In genomic region chr2:177651833-177652232, GRCh38 we compare ENCODE assay signal across 24 cellular contexts.
DNase-seq lines count a peak whose midpoint lies in the region; ATAC-seq, FAIRE-seq and TF ChIP-seq lines count a peak whose summit lies in the region.
"Had no signal": no experiment of that assay in that cellular context is flagged by ENCODE, and none has a peak within 500 bp of the region (broad histone marks: within the 10 kb centered on the region; RNA-seq: fewer than 3 reads in every experiment).

No MANE protein-coding gene starts in this region.

- H3K23ac ChIP-seq in mesendoderm (ENCODE audit: low read length) = no peak overlapping the region

- H3K4me1 ChIP-seq in liver (ENCODE audit: control insufficient read depth in 4 of 4, insufficient read depth in 4 of 4, low read length in 3 of 4) (no peaks in the 10 kb centered on the region), HepG2 (ENCODE audit: insufficient read depth, low read length) (no peaks in the 10 kb centered on the region), mesendoderm (ENCODE audit: control insufficient read depth, low read depth, low read length) (peaks cover 3% of the 10 kb centered on the region)
- no peaks in the 10 kb centered on the region for H3K4me1 ChIP-seq in naive thymus-derived CD4-positive, alpha-beta T cell (ENCODE audit: control insufficient read depth in 2 of 2, insufficient read depth in 2 of 2, low read length in 2 of 2)
- H3K4me1 ChIP-seq: A549, ascending aorta, esophagus squamous epithelium, gastrocnemius medialis, SJSA1 had no signal

- DNase-seq in HepG2 (ENCODE audit: low spot score) (no peak), dermis blood vessel endothelial cell (peak; percentile 9), mesendoderm (peak; percentile 87), type B pancreatic cell (ENCODE audit: extremely low spot score, unreplicated experiment) (no peak), sciatic nerve (ENCODE audit: low spot score) (no peak)
- no peak for DNase-seq in naive thymus-derived CD4-positive, alpha-beta T cell
- DNase-seq: activated CD4-positive, alpha-beta T cell treated with anti-CD3 and anti-CD28 coated beads, Interleukin-2, amount 50 U/mL, for 1 hour; effector CD4-positive, alpha-beta T cell; esophagus squamous epithelium; gastrocnemius medialis; HCEC 1CT; KBM-7; NCI-H187 treated with DMSO at 0.1 percent for 48 hours; NCI-H510A; substantia nigra had no signal

- H3K4me3 Mint-ChIP-seq in type B pancreatic cell = peak overlapping the region; percentile 8
- H3K4me3 Mint-ChIP-seq in naive thymus-derived CD4-positive, alpha-beta T cell = no peak overlapping the region
- H3K4me3 Mint-ChIP-seq: activated T-helper 1 cell treated with anti-CD3 and anti-CD28 coated beads, Interleukin-12 subunit alpha, Interleukin-12 subunit beta, Interleukin-2, Interleukin-4 antibody, amounts not matched to agents 30 ng/mL and 10 ng/mL and 1 ng/mL, durations not matched to agents 14 hours and 24 hours and 36 hours; T-helper 1 cell treated with Interleukin-12 subunit alpha and Interleukin-12 subunit beta and Interleukin-4 antibody, amounts not matched to agents 30 μg/mL and 1 μg/mL, for 36 hours had no signal

- H3K79me1 ChIP-seq in mesendoderm (ENCODE audit: low read length) = no peaks in the 10 kb centered on the region

- H3K79me2 ChIP-seq in HepG2 (ENCODE audit: insufficient read depth, low read length) = no peaks in the 10 kb centered on the region
- H3K79me2 ChIP-seq in mesendoderm (ENCODE audit: control insufficient read depth, insufficient read depth, low read length) = no peaks in the 10 kb centered on the region

- no peaks in the 10 kb centered on the region for H3K36me3 ChIP-seq in liver (ENCODE audit: control insufficient read depth in 4 of 4, insufficient read depth in 3 of 4, low read depth in 1 of 4, low read length in 3 of 4)
- H3K36me3 ChIP-seq in HepG2 (replicated peaks in 1 of 2; ENCODE audit: control insufficient read depth in 1 of 2, insufficient read depth in 2 of 2, low read length in 2 of 2) = no peaks in the 10 kb centered on the region
- H3K36me3 ChIP-seq in mesendoderm (ENCODE audit: control insufficient read depth, insufficient read depth, low read length) = no peaks in the 10 kb centered on the region
- no peaks in the 10 kb centered on the region for H3K36me3 ChIP-seq in naive thymus-derived CD4-positive, alpha-beta T cell (ENCODE audit: control insufficient read depth in 2 of 3, insufficient read depth in 3 of 3, low read length in 3 of 3)
- H3K36me3 ChIP-seq: ascending aorta, esophagus squamous epithelium, gastrocnemius medialis, SJSA1 had no signal

- H3K4ac ChIP-seq in mesendoderm (ENCODE audit: low read depth, low read length) = no peak overlapping the region

- no peak for FAIRE-seq in HepG2 (lab: Jason Lieb, UNC)
- FAIRE-seq: A549, RCC 7860 had no signal

- no peak overlapping the region for H2BK5ac ChIP-seq in mesendoderm (ENCODE audit: low read length)

- H3K9me3 ChIP-seq in liver (ENCODE audit: control insufficient read depth in 4 of 4, low read length in 3 of 4) (no peaks in the 10 kb centered on the region), HepG2 (ENCODE audit: low read length) (no peaks in the 10 kb centered on the region)
- no peaks in the 10 kb centered on the region for H3K9me3 ChIP-seq in naive thymus-derived CD4-positive, alpha-beta T cell (ENCODE audit: control insufficient read depth in 2 of 3, low read length in 3 of 3)
- H3K9me3 ChIP-seq: A549, ascending aorta, esophagus squamous epithelium, gastrocnemius medialis, SJSA1 had no signal

- H2AFZ ChIP-seq in HepG2 (ENCODE audit: low read length) = no peak overlapping the region

- no TSS peak for BruUV-seq in HepG2 (replicated peaks; lab: Mats Ljungman, UMichigan)

- WGBS in liver = 75% methylated on average over 7 of the region's 7 CpGs
- 38% methylated on average over 7 of the region's 7 CpGs for WGBS in HepG2 (ENCODE audit: low lambda C conversion rate)
- WGBS in mesendoderm (ENCODE audit: extremely low coverage, insufficient coverage, low lambda C conversion rate) = no CpG with 5 or more reads among the region's 7 CpGs

- no peak overlapping the region for H3K27ac Mint-ChIP-seq in type B pancreatic cell
- no peak overlapping the region for H3K27ac Mint-ChIP-seq in naive thymus-derived CD4-positive, alpha-beta T cell
- H3K27ac Mint-ChIP-seq: activated naive CD4-positive, alpha-beta T cell treated with anti-CD3 and anti-CD28 coated beads, Interleukin-2, amount 50 U/mL, for 72 hours; activated T-helper 1 cell treated with anti-CD3 and anti-CD28 coated beads, Interleukin-12 subunit alpha, Interleukin-12 subunit beta, Interleukin-2, Interleukin-4 antibody, amounts not matched to agents 30 ng/mL and 10 ng/mL and 1 ng/mL, durations not matched to agents 14 hours and 24 hours and 36 hours; T-helper 1 cell treated with Interleukin-12 subunit alpha and Interleukin-12 subunit beta and Interleukin-4 antibody, amounts not matched to agents 30 μg/mL and 1 μg/mL, for 36 hours had no signal

- no peak overlapping the region for H4K8ac ChIP-seq in mesendoderm (ENCODE audit: low read depth, low read length)

- POLR2A ChIA-PET in HepG2 (lab: Yijun Ruan, JAX) = no interaction called here
- POLR2A ChIA-PET in naive thymus-derived CD4-positive, alpha-beta T cell (lab: Charles Lee) = no interaction called here

- TF ChIP-seq CTCF in liver (IDR thresholded peaks at IDR 0.05; ENCODE audit: low read depth, low read length, missing input control) (no peak), HepG2 (CRISPR knock-in tag; IDR thresholded peaks at IDR 0.05) (no peak), type B pancreatic cell (conservative IDR thresholded peaks at IDR 0.05) (no peak)

- no peaks in the 10 kb centered on the region for H3K27me3 ChIP-seq in liver (ENCODE audit: control insufficient read depth in 4 of 4, insufficient read depth in 4 of 4, low read length in 3 of 4)
- peaks cover 0 to 7% of the 10 kb centered on the region in 2 experiments; a peak in 1 of 5 replicates for H3K27me3 ChIP-seq in HepG2 (ENCODE audit: control insufficient read depth in 1 of 2, insufficient read depth in 2 of 2, low read length in 2 of 2)
- H3K27me3 ChIP-seq in mesendoderm (ENCODE audit: insufficient read depth, low read length, poor library complexity) = no peaks in the 10 kb centered on the region
- peaks cover 0 to 3% of the 10 kb centered on the region in 2 donors for H3K27me3 ChIP-seq in naive thymus-derived CD4-positive, alpha-beta T cell (ENCODE audit: control insufficient read depth in 2 of 2, insufficient read depth in 2 of 2, low read length in 2 of 2)
- H3K27me3 ChIP-seq: ascending aorta, gastrocnemius medialis, SJSA1 had no signal

- no peak overlapping the region for H2BK15ac ChIP-seq in mesendoderm (replicated peaks; ENCODE audit: low read depth)

- no peak overlapping the region for H3K18ac ChIP-seq in mesendoderm (ENCODE audit: low read length)

- TF ChIP-seq EP300 in HepG2 (IDR thresholded peaks at IDR 0.05; ENCODE audit: low read depth in 2 of 2, low read length in 2 of 2) = no peak
- TF ChIP-seq EP300 in HepG2 (CRISPR knock-in tag; IDR thresholded peaks at IDR 0.05; ENCODE audit: borderline replicate concordance) = no peak

- no peak overlapping the region for H2AK5ac ChIP-seq in mesendoderm (ENCODE audit: low read length)

- no peak overlapping the region for H3K27ac ChIP-seq in liver (ENCODE audit: low read depth in 1 of 2, low read length in 2 of 2)
- no peak overlapping the region for H3K27ac ChIP-seq in HepG2 (ENCODE audit: extremely low read length, insufficient read depth, low read length)
- no peak overlapping the region for H3K27ac ChIP-seq in mesendoderm (ENCODE audit: low read depth, low read length)
- no peak overlapping the region for H3K27ac ChIP-seq in naive thymus-derived CD4-positive, alpha-beta T cell (ENCODE audit: low read depth, low read length)
- H3K27ac ChIP-seq: A549, ascending aorta, esophagus squamous epithelium, gastrocnemius medialis, SJSA1 had no signal

- in situ Hi-C loops in HepG2 (cut with HindIII; ENCODE audit: extremely low pct_ligation_motif_present, low pct_unique_long_range_greater_than_20kb) = no loop called here

- CTCF ChIA-PET in HepG2 (lab: Yijun Ruan, JAX; ENCODE audit: low intra/inter-chr PET ratio, low total read pairs) = no interaction called here
- CTCF ChIA-PET in naive thymus-derived CD4-positive, alpha-beta T cell (lab: Charles Lee) = interaction anchor here (0.6 kb wide), 1 partner anchor 12 kb away, joined by 3 read pairs; no protein-coding TSS in a partner anchor

- H4K5ac ChIP-seq in mesendoderm (ENCODE audit: low read length) = no peak overlapping the region

- H3K27me3 Mint-ChIP-seq in type B pancreatic cell = peaks cover 4% of the 10 kb centered on the region
- H3K27me3 Mint-ChIP-seq in naive thymus-derived CD4-positive, alpha-beta T cell = peaks cover 26 to 38% (median 35%) of the 10 kb centered on the region in 5 donors

- ATAC-seq in HepG2 (no peak; the same call in 2 of the 3 replicates), GM18907 (IDR thresholded peaks at IDR 0.05; ENCODE audit: unreplicated experiment) (no peak), sciatic nerve (no peak)
- no peak for ATAC-seq in naive thymus-derived CD4-positive, alpha-beta T cell
- ATAC-seq: A549; activated naive CD4-positive, alpha-beta T cell treated with anti-CD3 and anti-CD28 coated beads, Interleukin-2, amount 50 U/mL, for 72 hours; gastrocnemius medialis had no signal

- H2BK120ac ChIP-seq in mesendoderm (ENCODE audit: low read depth, low read length) = no peak overlapping the region

- H3K36me3 Mint-ChIP-seq in type B pancreatic cell = no peaks in the 10 kb centered on the region
- no peaks in the 10 kb centered on the region for H3K36me3 Mint-ChIP-seq in naive thymus-derived CD4-positive, alpha-beta T cell
- H3K36me3 Mint-ChIP-seq: activated naive CD4-positive, alpha-beta T cell treated with anti-CD3 and anti-CD28 coated beads, Interleukin-2, amount 50 U/mL, for 72 hours had no signal

- peaks cover 21% of the 10 kb centered on the region for H3K4me1 Mint-ChIP-seq in type B pancreatic cell (ENCODE audit: unreplicated experiment)
- H3K4me1 Mint-ChIP-seq in naive thymus-derived CD4-positive, alpha-beta T cell = no peaks in the 10 kb centered on the region

- H3K9ac ChIP-seq in liver (ENCODE audit: low read depth in 1 of 2, low read length in 2 of 2) = no peak overlapping the region
- H3K9ac ChIP-seq in HepG2 (ENCODE audit: insufficient read depth, low read depth, low read length) = no peak overlapping the region
- H3K9ac ChIP-seq in mesendoderm (ENCODE audit: low read length) = no peak overlapping the region

- intact Hi-C loops in HepG2 (cut with micrococcal nuclease; ENCODE audit: unreplicated experiment) (no loop called here), sciatic nerve (cut with DNase I) (no loop called here)
- intact Hi-C loops in naive thymus-derived CD4-positive, alpha-beta T cell (cut with micrococcal nuclease) = no loop called here

- no peak for TF ChIP-seq POLR2A in HepG2 (IDR thresholded peaks at IDR 0.05; ENCODE audit: insufficient read depth in 1 of 2, low read depth in 2 of 2, low read length in 2 of 2)

- H4K20me1 ChIP-seq in HepG2 (ENCODE audit: insufficient read depth, low read length) = no peaks in the 10 kb centered on the region

- H3K4me2 ChIP-seq in HepG2 (ENCODE audit: low read depth, low read length) = no peak overlapping the region
- H3K4me2 ChIP-seq in mesendoderm (ENCODE audit: low read length) = no peak overlapping the region
- H3K4me2 ChIP-seq: A549 had no signal

- H3K9me3 Mint-ChIP-seq in type B pancreatic cell = peaks cover 4% of the 10 kb centered on the region
- no peaks in the 10 kb centered on the region for H3K9me3 Mint-ChIP-seq in naive thymus-derived CD4-positive, alpha-beta T cell
- H3K9me3 Mint-ChIP-seq: activated naive CD4-positive, alpha-beta T cell treated with anti-CD3 and anti-CD28 coated beads, Interleukin-2, amount 50 U/mL, for 72 hours; activated T-helper 1 cell treated with anti-CD3 and anti-CD28 coated beads, Interleukin-12 subunit alpha, Interleukin-12 subunit beta, Interleukin-2, Interleukin-4 antibody, amounts not matched to agents 30 ng/mL and 10 ng/mL and 1 ng/mL, durations not matched to agents 14 hours and 24 hours and 36 hours; T-helper 1 cell treated with Interleukin-12 subunit alpha and Interleukin-12 subunit beta and Interleukin-4 antibody, amounts not matched to agents 30 μg/mL and 1 μg/mL, for 36 hours had no signal

- H3K4me3 ChIP-seq in liver (ENCODE audit: low read depth in 1 of 3, low read length in 3 of 3) (no peak overlapping the region), HepG2 (replicated peaks in 1 of 3; ENCODE audit: insufficient read depth in 1 of 3, low read depth in 2 of 3, low read length in 3 of 3) (no peak overlapping the region), mesendoderm (ENCODE audit: low read length) (no peak overlapping the region)
- H3K4me3 ChIP-seq in naive thymus-derived CD4-positive, alpha-beta T cell (ENCODE audit: low read length) = no peak overlapping the region
- H3K4me3 ChIP-seq: A549, ascending aorta, esophagus squamous epithelium, gastrocnemius medialis, SJSA1 had no signal

- TF ChIP-seq RAD21 in liver (IDR thresholded peaks at IDR 0.05) (peak in 1 of 2 donors; percentile 18), HepG2 (CRISPR knock-in tag; IDR thresholded peaks at IDR 0.05) (no peak)

- no peak overlapping the region for H3K56ac ChIP-seq in mesendoderm (ENCODE audit: low read length)

Comparison
In these comparisons a context has a peak if more than half of its experiments do, and no peak if none do; other contexts are left out.
1. DNase-seq: peak in dermis blood vessel endothelial cell (single experiment) and mesendoderm (single experiment); none in HepG2 (single experiment), type B pancreatic cell (single experiment), naive thymus-derived CD4-positive, alpha-beta T cell (0 of 9) and sciatic nerve (single experiment).